In genomic region chr18:71194438-71194837, GRCh38 we compare ENCODE assay signal across 23 cellular contexts.
DNase-seq lines count a peak whose midpoint lies in the region; ATAC-seq, FAIRE-seq and TF ChIP-seq lines count a peak whose summit lies in the region.
"Had no signal": no experiment of that assay in that cellular context is flagged by ENCODE, and none has a peak within 500 bp of the region (broad histone marks: within the 10 kb centered on the region; RNA-seq: fewer than 3 reads in every experiment).

No MANE protein-coding gene starts in this region.

- H3F3A ChIP-seq in SK-N-SH (replicated peaks; ENCODE audit: insufficient read depth): no peaks in the 10 kb centered on the region

- no peak overlapping the region for H3K4me3 ChIP-seq in SK-N-SH (ENCODE audit: low read depth in 2 of 2, low read length in 1 of 2)
- H3K4me3 ChIP-seq in fibroblast of the aortic adventitia (ENCODE audit: low read depth, low read length): no peak overlapping the region
- H3K4me3 ChIP-seq: A549; BLaER1 treated with 17β-estradiol and CSF1 and Interleukin-3, amounts not matched to agents 10 nM and 100 nM had no signal

- H2AFZ ChIP-seq in SK-N-SH (ENCODE audit: low read depth): no peak overlapping the region

- no peaks in the 10 kb centered on the region for H3K9me3 ChIP-seq in SK-N-SH
- H3K9me3 ChIP-seq: A549; BLaER1 treated with 17β-estradiol and CSF1 and Interleukin-3, amounts not matched to agents 10 nM and 100 nM; Caco-2 had no signal

- TF ChIP-seq RAD21 in SK-N-SH (IDR thresholded peaks at IDR 0.05; ENCODE audit: low read length): peak; percentile 32; the same call in 1 of the 2 replicates

- H3K27me3 ChIP-seq in SK-N-SH (ENCODE audit: insufficient read depth): no peaks in the 10 kb centered on the region
- H3K27me3 ChIP-seq: BLaER1 treated with 17β-estradiol and CSF1 and Interleukin-3, amounts not matched to agents 10 nM and 100 nM had no signal

- peaks cover 0 to 12% of the 10 kb centered on the region in 2 experiments; a peak in 2 of 4 replicates for H3K4me1 ChIP-seq in SK-N-SH (ENCODE audit: control insufficient read depth in 1 of 2, insufficient read depth in 2 of 2, low read depth in 1 of 2, low read length in 1 of 2)
- H3K4me1 ChIP-seq: A549; BLaER1 treated with 17β-estradiol and CSF1 and Interleukin-3, amounts not matched to agents 10 nM and 100 nM; Caco-2 had no signal

- H3K79me2 ChIP-seq in SK-N-SH (ENCODE audit: insufficient read depth): no peaks in the 10 kb centered on the region

- ATAC-seq in GM21529 (IDR thresholded peaks at IDR 0.05; ENCODE audit: unreplicated experiment): no peak
- ATAC-seq: A549; CD8-positive, alpha-beta T cell had no signal

- peak; percentile 38 for FAIRE-seq in D721Med (lab: Jason Lieb, UNC)
- FAIRE-seq: A549, GM12891, GM19239 had no signal

- CTCF ChIA-PET in SK-N-SH (lab: Yijun Ruan, JAX): interaction anchor here (1.1 to 1.5 kb wide), 2 partner anchors 10 kb away, joined by 3 to 5 read pairs; no protein-coding TSS in a partner anchor

- TF ChIP-seq EP300 in SK-N-SH (IDR thresholded peaks at IDR 0.05; ENCODE audit: borderline replicate concordance in 1 of 2, low read depth in 1 of 2, low read length in 1 of 2): peak in 1 of 2 experiments; percentile 80; a peak in 2 of 4 replicates

- H3K4me2 ChIP-seq in SK-N-SH: no peak overlapping the region
- H3K4me2 ChIP-seq: A549; BLaER1 treated with 17β-estradiol and CSF1 and Interleukin-3, amounts not matched to agents 10 nM and 100 nM had no signal

- no peak for DNase-seq in D721Med (ENCODE audit: insufficient read length, low spot score)
- peak; percentile 54 for DNase-seq in SK-N-SH
- peak; percentile 25 for DNase-seq in fibroblast of the aortic adventitia (ENCODE audit: low read depth)
- no peak for DNase-seq in foreskin melanocyte
- DNase-seq: AML-193; Caco-2; Calu3; CD4-positive, alpha-beta T cell; CD8-positive, alpha-beta T cell; DMS 273 treated with DMSO at 0.1 percent for 48 hours; DMS153; DMS53; DMS79; DND-41; EL; GDM1 had no signal

- no peaks in the 10 kb centered on the region for H3K9me2 ChIP-seq in SK-N-SH

- H4K20me1 ChIP-seq in SK-N-SH (ENCODE audit: insufficient read depth): no peaks in the 10 kb centered on the region
- H4K20me1 ChIP-seq: BLaER1 treated with 17β-estradiol and CSF1 and Interleukin-3, amounts not matched to agents 10 nM and 100 nM had no signal

- TF ChIP-seq CTCF in D721Med (IDR thresholded peaks at IDR 0.05; ENCODE audit: insufficient read depth, missing control alignments) (no peak), SK-N-SH (IDR thresholded peaks at IDR 0.05) (no peak), fibroblast of the aortic adventitia (IDR thresholded peaks at IDR 0.05; ENCODE audit: insufficient read depth, low read length) (no peak)

- POLR2A ChIA-PET in SK-N-SH (lab: Yijun Ruan, JAX): no interaction called here

- H3K27ac ChIP-seq in SK-N-SH (ENCODE audit: low read depth in 2 of 2, low read length in 1 of 2): peak overlapping the region in 1 of 2 experiments; percentile 81; a peak in 2 of 4 replicates
- H3K27ac ChIP-seq: 22Rv1; A549; BLaER1 treated with 17β-estradiol and CSF1 and Interleukin-3, amounts not matched to agents 10 nM and 100 nM; C4-2B had no signal

- no peaks in the 10 kb centered on the region for H3K36me3 ChIP-seq in SK-N-SH (replicated peaks in 1 of 2; ENCODE audit: control insufficient read depth in 1 of 2, insufficient read depth in 2 of 2, low read length in 1 of 2)
- H3K36me3 ChIP-seq: BLaER1 treated with 17β-estradiol and CSF1 and Interleukin-3, amounts not matched to agents 10 nM and 100 nM had no signal

- 8% methylated on average over 1 of the region's 1 CpG for WGBS in SK-N-SH (ENCODE audit: low lambda C conversion rate)

- no peak overlapping the region for H3K9ac ChIP-seq in SK-N-SH
- H3K9ac ChIP-seq: BLaER1 treated with 17β-estradiol and CSF1 and Interleukin-3, amounts not matched to agents 10 nM and 100 nM had no signal

TF ChIP-seq in SK-N-SH, 30 proteins besides CTCF, POLR2A, EP300 and RAD21:
- peak; percentile 72 for TF ChIP-seq RCOR1 (IDR thresholded peaks at IDR 0.05; ENCODE audit: low read length)
- TF ChIP-seq, protein P1, sequence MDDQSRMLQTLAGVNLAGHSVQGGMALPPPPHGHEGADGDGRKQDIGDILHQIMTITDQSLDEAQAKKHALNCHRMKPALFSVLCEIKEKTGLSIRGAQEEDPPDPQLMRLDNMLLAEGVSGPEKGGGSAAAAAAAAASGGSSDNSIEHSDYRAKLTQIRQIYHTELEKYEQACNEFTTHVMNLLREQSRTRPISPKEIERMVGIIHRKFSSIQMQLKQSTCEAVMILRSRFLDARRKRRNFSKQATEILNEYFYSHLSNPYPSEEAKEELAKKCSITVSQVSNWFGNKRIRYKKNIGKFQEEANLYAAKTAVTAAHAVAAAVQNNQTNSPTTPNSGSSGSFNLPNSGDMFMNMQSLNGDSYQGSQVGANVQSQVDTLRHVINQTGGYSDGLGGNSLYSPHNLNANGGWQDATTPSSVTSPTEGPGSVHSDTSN (IDR thresholded peaks at IDR 0.05): peak; percentile 56
- TF ChIP-seq RFX5 (IDR thresholded peaks at IDR 0.05; ENCODE audit: low read length): peak; percentile 68; the same call in 1 of the 2 replicates
- TF ChIP-seq TCF12 (IDR thresholded peaks at IDR 0.05): peak; percentile 85
- peak; percentile 92 for TF ChIP-seq GATA2 (CRISPR knock-in tag; IDR thresholded peaks at IDR 0.05)
- peak; percentile 19 for TF ChIP-seq CHD2 (IDR thresholded peaks at IDR 0.05; ENCODE audit: low read length, partially characterized antibody)
- TF ChIP-seq JUND (IDR thresholded peaks at IDR 0.05): peak; percentile 20
- TF ChIP-seq ELF1 (IDR thresholded peaks at IDR 0.05): no peak
- no peak for TF ChIP-seq MXI1 (IDR thresholded peaks at IDR 0.05; ENCODE audit: low read depth, low read length)
- no peak for TF ChIP-seq TAF1 (IDR thresholded peaks at IDR 0.05; ENCODE audit: borderline replicate concordance, low read depth, low read length)
- TF ChIP-seq FOXJ3 (CRISPR knock-in tag; IDR thresholded peaks at IDR 0.05): 0 out of 2 replicates have a peak, but pooled peaks have one; percentile 24
- 0 out of 2 replicates have a peak, but pooled peaks have one; percentile 17 for TF ChIP-seq POLR2AphosphoS5 (IDR thresholded peaks at IDR 0.05; ENCODE audit: low read depth, low read length)

Comparison
In these comparisons a context has a peak if more than half of its experiments do, and no peak if none do; other contexts are left out.
1. DNase-seq: peak in SK-N-SH (single experiment) and fibroblast of the aortic adventitia (single experiment); none in D721Med (single experiment) and foreskin melanocyte (single experiment).